8 cellular contexts compared by ENCODE assay signal in genomic region chr5:39547548-39548154, GRCh38.
DNase-seq lines count a peak whose midpoint lies in the region; ATAC-seq, FAIRE-seq and TF ChIP-seq lines count a peak whose summit lies in the region.

No MANE protein-coding gene starts in this region.

- H3K4me1 Mint-ChIP-seq in Caco-2 (ENCODE audit: low read depth, unreplicated experiment): no peaks in the 10 kb centered on the region

- H3K9me3 ChIP-seq in Caco-2 (no peaks in the 10 kb centered on the region), HCT116 (ENCODE audit: control insufficient read depth in 1 of 2, insufficient read depth in 1 of 2, low read depth in 1 of 2, low read length in 2 of 2) (no peaks in the 10 kb centered on the region), aorta (ENCODE audit: control insufficient read depth, low read length) (no peaks in the 10 kb centered on the region)

- no peaks in the 10 kb centered on the region for H3K27me3 ChIP-seq in Caco-2 (replicated peaks; ENCODE audit: control insufficient read depth, insufficient read depth, low read length)
- H3K27me3 ChIP-seq in HCT116 (ENCODE audit: insufficient read depth, low read length): no peaks in the 10 kb centered on the region
- H3K27me3 ChIP-seq in aorta (ENCODE audit: control insufficient read depth in 1 of 2, insufficient read depth in 2 of 2, low read length in 1 of 2): no peaks in the 10 kb centered on the region

- POLR2A ChIA-PET in Caco-2 (lab: Charles Lee) (interaction anchor here (1.2 to 1.5 kb wide), 2 partner anchors 123 to 172 kb away, joined by 3 to 11 read pairs; partner anchors contain the start of gene DAB2), HCT116 (lab: Charles Lee) (interaction anchor here (0.9 to 1.7 kb wide), 2 partner anchors 123 to 172 kb away, joined by 3 to 9 read pairs; partner anchors contain the start of gene DAB2)

- peak overlapping the region; percentile 69 for H2AFZ ChIP-seq in HCT116 (ENCODE audit: low read depth, low read length, poor library complexity, severe bottlenecking)

- CTCF ChIA-PET in Caco-2 (lab: Charles Lee): interaction anchor here (0.6 to 2.5 kb wide), 10 partner anchors 8 to 330 kb away, joined by 3 to 67 read pairs (median 5); partner anchors contain the start of gene DAB2
- CTCF ChIA-PET in HCT116 (lab: Charles Lee): interaction anchor here (0.8 to 3.0 kb wide), 17 partner anchors 8 to 467 kb away, joined by 3 to 132 read pairs (median 4); partner anchors contain the start of gene DAB2

- H3K79me2 ChIP-seq in HCT116 (ENCODE audit: insufficient read depth, low read length): no peaks in the 10 kb centered on the region

- no peak overlapping the region for H3K4me3 Mint-ChIP-seq in Caco-2 (ENCODE audit: unreplicated experiment)

- 1 to 2% methylated on average over 9 of the region's 9 CpGs for WGBS in aorta, 2 donors

- TF ChIP-seq RAD21 in HCT116 (IDR thresholded peaks at IDR 0.05; ENCODE audit: low read depth): peak; percentile 79

- peak; percentile 95 for FAIRE-seq in RCC 7860 (lab: Jason Lieb, UNC)

- H3K9me3 Mint-ChIP-seq in Caco-2 (ENCODE audit: unreplicated experiment): no peaks in the 10 kb centered on the region

- no peaks in the 10 kb centered on the region for H3K27me3 Mint-ChIP-seq in Caco-2 (ENCODE audit: insufficient read depth, unreplicated experiment)

- ATAC-seq in HCT116 (peak; percentile 73), aorta (ENCODE audit: low FRiP score) (peak; percentile 76), HG03159 (IDR thresholded peaks at IDR 0.05; ENCODE audit: unreplicated experiment) (no peak), GM21381 (IDR thresholded peaks at IDR 0.05; ENCODE audit: unreplicated experiment) (no peak)

- peaks cover 12% of the 10 kb centered on the region for H3K4me1 ChIP-seq in Caco-2
- H3K4me1 ChIP-seq in HCT116 (ENCODE audit: control insufficient read depth in 1 of 2, insufficient read depth in 2 of 2, low read length in 2 of 2): 0 out of 4 replicates have a peak, but pooled peaks cover 0 to 4% of the 10 kb centered on the region in 2 experiments
- no peaks in the 10 kb centered on the region for H3K4me1 ChIP-seq in aorta (ENCODE audit: control insufficient read depth in 1 of 2, insufficient read depth in 2 of 2, low read length in 2 of 2)

- RAD21 ChIA-PET in HCT116 (lab: Charles Lee; ENCODE audit: low non-redundant PET in 1 of 2, low total read pairs in 2 of 2, uncharacterized antibody in 2 of 2, unreplicated experiment in 2 of 2): interaction anchor here (0.7 to 2.5 kb wide), 6 partner anchors 18 to 330 kb away, joined by 3 to 20 read pairs (median 4); partner anchors contain the start of gene DAB2 (in 1 of the 2)

- H3K27ac ChIP-seq in HCT116 (ENCODE audit: low read depth, low read length) (no peak overlapping the region), aorta (ENCODE audit: low read depth in 1 of 2, low read length in 2 of 2) (no peak overlapping the region)

- H3K4me2 ChIP-seq in HCT116 (ENCODE audit: low read length): peak overlapping the region; percentile 53

- H4K20me1 ChIP-seq in HCT116 (ENCODE audit: insufficient read depth): no peaks in the 10 kb centered on the region

- no peak overlapping the region for H3K4me3 ChIP-seq in Caco-2 (ENCODE audit: low read depth, low read length)
- H3K4me3 ChIP-seq in HCT116 (replicated peaks in 1 of 2; ENCODE audit: low read depth in 1 of 2, low read length in 2 of 2): no peak overlapping the region
- H3K4me3 ChIP-seq in aorta (ENCODE audit: low read length in 2 of 2): no peak overlapping the region

- no peak overlapping the region for H3K27ac Mint-ChIP-seq in Caco-2 (ENCODE audit: unreplicated experiment)

- H3K9ac ChIP-seq in HCT116 (ENCODE audit: low read length): no peak overlapping the region

- H3K36me3 Mint-ChIP-seq in Caco-2 (ENCODE audit: insufficient read depth, unreplicated experiment): no peaks in the 10 kb centered on the region

- no peak for TF ChIP-seq POLR2A in HCT116 (IDR thresholded peaks at IDR 0.05; ENCODE audit: borderline replicate concordance, extremely low read depth, insufficient read depth, insufficient read length)

- DNase-seq in Caco-2 (peak in 1 of 2 experiments; percentile 65), HCT116 (ENCODE audit: low read depth, low spot score) (peak; percentile 43), RCC 7860 (ENCODE audit: low spot score) (peak; percentile 70), dermis blood vessel endothelial cell (peak; percentile 85), medulla oblongata (ENCODE audit: extremely low spot score) (peak; percentile 84), aorta (no peak)

- H3K9me2 ChIP-seq in HCT116 (ENCODE audit: insufficient read depth): no peaks in the 10 kb centered on the region

- BruUV-seq in Caco-2 (replicated peaks; lab: Mats Ljungman, UMichigan): no TSS peak
- no TSS peak for BruUV-seq in HCT116 (replicated peaks; lab: Mats Ljungman, UMichigan)

- TF ChIP-seq CTCF in Caco-2 (IDR thresholded peaks at IDR 0.05; ENCODE audit: insufficient read depth in 1 of 2, low read depth in 1 of 2, low read length in 1 of 2, severe bottlenecking in 1 of 2, unreplicated experiment in 1 of 2) (peak; percentile 58 to 82), HCT116 (IDR thresholded peaks at IDR 0.05 in 2 of 3, conservative IDR thresholded peaks at IDR 0.05 in 1 of 3; ENCODE audit: borderline replicate concordance in 1 of 3, insufficient read depth in 1 of 3, low read depth in 2 of 3, low read length in 2 of 3) (peak; percentile 72 to 75 (median 75); a peak in 5 of 6 replicates)

- H3K36me3 ChIP-seq in Caco-2 (ENCODE audit: control insufficient read depth, insufficient read depth, low read length) (no peaks in the 10 kb centered on the region), HCT116 (ENCODE audit: control insufficient read depth in 1 of 2, insufficient read depth in 2 of 2, low read length in 2 of 2) (no peaks in the 10 kb centered on the region), aorta (ENCODE audit: control insufficient read depth in 1 of 2, insufficient read depth in 2 of 2, low read length in 1 of 2) (no peaks in the 10 kb centered on the region)

- intact Hi-C loops in Caco-2 (cut with micrococcal nuclease; ENCODE audit: unreplicated experiment) (loop anchor here (1.0 kb wide), 3 partner anchors 122 to 330 kb away; no protein-coding TSS in a partner anchor), HCT116 (cut with micrococcal nuclease) (loop anchor here (1.0 to 5.0 kb wide), 4 partner anchors 125 to 400 kb away; partner anchors contain the start of gene DAB2), aorta (cut with DNase I) (loop anchor here (1.0 to 10.0 kb wide), 4 partner anchors 123 to 171 kb away; partner anchors contain the start of gene DAB2 (in 2 of the 2))

TF ChIP-seq in HCT116, 20 proteins besides CTCF, POLR2A, EP300 and RAD21:
- TF ChIP-seq, protein P1, sequence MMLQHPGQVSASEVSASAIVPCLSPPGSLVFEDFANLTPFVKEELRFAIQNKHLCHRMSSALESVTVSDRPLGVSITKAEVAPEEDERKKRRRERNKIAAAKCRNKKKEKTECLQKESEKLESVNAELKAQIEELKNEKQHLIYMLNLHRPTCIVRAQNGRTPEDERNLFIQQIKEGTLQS (IDR thresholded peaks at IDR 0.05): no peak
- no peak for TF ChIP-seq JUND (IDR thresholded peaks at IDR 0.05)
- TF ChIP-seq MAX (IDR thresholded peaks at IDR 0.05): no peak
- TF ChIP-seq POLR2AphosphoS5 (IDR thresholded peaks at IDR 0.05; ENCODE audit: low read depth, low read length): no peak

Comparison
In these comparisons a context has a peak if more than half of its experiments do, and no peak if none do; other contexts are left out.
1. DNase-seq: peak in HCT116 (single experiment), RCC 7860 (single experiment), dermis blood vessel endothelial cell (single experiment) and medulla oblongata (single experiment); none in aorta (0 of 2).
2. ATAC-seq: peak in HCT116 (single experiment) and aorta (single experiment); none in HG03159 (single experiment) and GM21381 (single experiment).